In genomic region chr18:76349067-76349715, GRCh38 we compare ENCODE assay signal across 1 cellular context.
TF ChIP-seq lines count a peak whose summit lies in the region.

No MANE protein-coding gene starts in this region.

TF ChIP-seq in HepG2, 621 proteins besides CTCF, POLR2A, EP300 and RAD21 (continued from another document):
- no peak for TF ChIP-seq PRDM10 (CRISPR knock-in tag; IDR thresholded peaks at IDR 0.05; ENCODE audit: low read depth)
- no peak for TF ChIP-seq ZBTB44 (CRISPR knock-in tag; IDR thresholded peaks at IDR 0.05)
- TF ChIP-seq MXI1 (IDR thresholded peaks at IDR 0.05; ENCODE audit: borderline replicate concordance, low read depth, low read length), result 0 out of 3 replicates have a peak, but pooled peaks have one; percentile 34
- 0 out of 2 replicates have a peak, but pooled peaks have one; percentile 71 for TF ChIP-seq ZNF784 (CRISPR knock-in tag; IDR thresholded peaks at IDR 0.05; ENCODE audit: borderline replicate concordance)
- peak; percentile 75 for TF ChIP-seq ZNF501 (CRISPR knock-in tag; IDR thresholded peaks at IDR 0.05)
- TF ChIP-seq HDAC1 (CRISPR knock-in tag; IDR thresholded peaks at IDR 0.05), result 0 out of 2 replicates have a peak, but pooled peaks have one; percentile 6
- peak; percentile 56; the same call in 1 of the 2 replicates for TF ChIP-seq ZNF547 (CRISPR knock-in tag; IDR thresholded peaks at IDR 0.05)
- 0 out of 2 replicates have a peak, but pooled peaks have one; percentile 18 for TF ChIP-seq TGIF2 (CRISPR knock-in tag; IDR thresholded peaks at IDR 0.05)
- peak; percentile 6; the same call in 1 of the 2 replicates for TF ChIP-seq KDM2A (CRISPR knock-in tag; IDR thresholded peaks at IDR 0.05; ENCODE audit: borderline replicate concordance, low read depth)
- peak; percentile 48 for TF ChIP-seq XRCC5 (optimal IDR thresholded peaks at IDR 0.05; ENCODE audit: low read length)
- peak; percentile 67; the same call in 1 of the 2 replicates for TF ChIP-seq ZNF225 (CRISPR knock-in tag; IDR thresholded peaks at IDR 0.05)
- no peak for TF ChIP-seq SYNCRIP (IDR thresholded peaks at IDR 0.05; ENCODE audit: insufficient read depth, low read depth, low read length)
- peak; percentile 42; the same call in 1 of the 2 replicates for TF ChIP-seq THAP7 (CRISPR knock-in tag; IDR thresholded peaks at IDR 0.05)
- TF ChIP-seq GMEB1 (CRISPR knock-in tag; IDR thresholded peaks at IDR 0.05; ENCODE audit: borderline replicate concordance), result 0 out of 2 replicates have a peak, but pooled peaks have one; percentile 38
- TF ChIP-seq RCOR2 (CRISPR knock-in tag; IDR thresholded peaks at IDR 0.05), result no peak
- peak; percentile 51; the same call in 1 of the 2 replicates for TF ChIP-seq ZNF687 (CRISPR knock-in tag; IDR thresholded peaks at IDR 0.05)
- TF ChIP-seq ZFP37 (CRISPR knock-in tag; IDR thresholded peaks at IDR 0.05; ENCODE audit: borderline replicate concordance), result no peak
- peak; percentile 68; the same call in 1 of the 2 replicates for TF ChIP-seq GLI4 (CRISPR knock-in tag; IDR thresholded peaks at IDR 0.05; ENCODE audit: borderline replicate concordance)
- peak; percentile 7 for TF ChIP-seq ZNF883 (CRISPR knock-in tag; IDR thresholded peaks at IDR 0.05; ENCODE audit: not compliant biosample characterization)
- no peak for TF ChIP-seq CAMTA2 (CRISPR knock-in tag; IDR thresholded peaks at IDR 0.05; ENCODE audit: borderline replicate concordance)
- TF ChIP-seq GATAD2A (CRISPR knock-in tag; IDR thresholded peaks at IDR 0.05), result no peak
- TF ChIP-seq RNF219 (CRISPR knock-in tag; IDR thresholded peaks at IDR 0.05), result no peak
- peak; percentile 86 for TF ChIP-seq STAG1 (CRISPR knock-in tag; IDR thresholded peaks at IDR 0.05)
